Comparison of ENCODE assay signal across 14 cellular contexts in the genomic region with DNA sequence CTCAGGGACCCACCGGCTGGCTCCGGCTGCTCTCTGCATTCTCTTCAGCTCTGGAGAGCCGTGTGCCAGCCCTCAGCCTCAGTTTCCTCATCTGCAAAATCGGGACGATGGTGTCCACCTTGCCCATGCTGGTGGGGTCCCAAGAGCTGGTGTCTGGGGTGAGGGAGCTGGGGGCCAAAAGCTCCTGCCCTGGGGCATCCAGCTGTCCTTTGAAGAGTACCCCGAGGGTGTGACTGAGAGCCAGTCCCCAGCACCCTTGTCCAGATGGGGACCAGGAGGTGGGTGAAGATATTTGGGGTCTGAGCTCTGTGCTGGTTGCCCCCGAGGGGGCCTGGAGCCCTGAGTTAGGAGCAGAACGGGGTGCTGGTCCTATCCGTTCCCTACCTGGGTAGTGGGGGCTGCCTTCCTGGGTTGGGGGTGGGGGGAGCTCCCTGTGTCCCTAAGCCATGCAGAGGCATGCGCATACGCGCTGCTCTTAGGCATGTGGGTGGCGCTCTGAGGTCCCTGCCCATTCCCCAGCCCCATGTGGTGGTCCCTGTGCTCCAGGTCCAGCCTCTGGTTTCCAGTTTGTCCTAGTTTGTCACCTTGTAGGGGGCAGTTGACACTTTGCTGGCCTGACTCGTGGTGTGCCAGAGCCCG. TPM values are rescaled to one million over a fixed set of nuclear protein-coding genes. Genes with fewer than 3 reads are reported as not detected.
A peak's percentile ranks its signal among the peaks of the same experiment; 100 is the strongest.
DNase-seq lines count a peak whose midpoint lies in the region; ATAC-seq, FAIRE-seq and TF ChIP-seq lines count a peak whose summit lies in the region.
"Had no signal": no experiment of that assay in that cellular context is flagged by ENCODE, and none has a peak within 500 bp of the region (broad histone marks: within the 10 kb centered on the region; RNA-seq: fewer than 3 reads in every experiment).

No MANE protein-coding gene starts in this region.

- peaks cover 27% of the 10 kb centered on the region for H3K79me2 ChIP-seq in osteoblast (ENCODE audit: insufficient read depth, low read length)

- POLR2A ChIA-PET in A549 (lab: Yijun Ruan, JAX): no interaction called here

- 71% methylated on average over 12 of the region's 15 CpGs for WGBS in A549 (ENCODE audit: missing lambda C conversion rate)

- no peak for ATAC-seq in A549
- ATAC-seq: stimulated activated memory B cell treated with anti-CD40 and anti-IgM and Interleukin-4, amounts not matched to agents 10 μg/mL and 1 μg/mL and 100 μg/mL, for 72 hours; T-helper 17 cell had no signal

- H3K9ac ChIP-seq in NT2/D1 (ENCODE audit: insufficient read length, low read depth): peak overlapping the region; percentile 17
- H3K9ac ChIP-seq in duodenal mucosa (ENCODE audit: low read depth in 1 of 2, low read length in 2 of 2): peak overlapping the region; percentile 0 to 2

- TF ChIP-seq CTCF in A549 (IDR thresholded peaks at IDR 0.05) (no peak), osteoblast (IDR thresholded peaks at IDR 0.05; ENCODE audit: extremely low read depth, low read depth, low read length) (no peak), dorsolateral prefrontal cortex (IDR thresholded peaks at IDR 0.05 in 54 of 56, conservative IDR thresholded peaks at IDR 0.05 in 2 of 56; ENCODE audit: low read depth in 1 of 56, partially characterized antibody in 56 of 56) (no peak), nephron progenitor cell (IDR thresholded peaks at IDR 0.05) (no peak)

- peaks cover 30% of the 10 kb centered on the region for H4K20me1 ChIP-seq in osteoblast (ENCODE audit: insufficient read depth, low read length)

- intact Hi-C loops in dorsolateral prefrontal cortex (cut with DNase I): loop anchor here in 1 of 2 donors (10.0 kb wide), 1 partner anchor 68 kb away; no protein-coding TSS in a partner anchor

- no peak for TF ChIP-seq EP300 in A549 (IDR thresholded peaks at IDR 0.05)

- H3K4me2 ChIP-seq in A549 (peak overlapping the region; percentile 70), osteoblast (ENCODE audit: insufficient read depth, low read length) (no peak overlapping the region)

- H3K27me3 Mint-ChIP-seq in nephron progenitor cell (ENCODE audit: low read depth, poor library complexity): peaks cover 7% of the 10 kb centered on the region

- H3K36me3 Mint-ChIP-seq in nephron progenitor cell (ENCODE audit: low read depth): peaks cover 29% of the 10 kb centered on the region
- H3K36me3 Mint-ChIP-seq: CD8-positive, alpha-beta memory T cell; stimulated activated memory B cell treated with anti-CD40 and anti-IgM and Interleukin-4, amounts not matched to agents 10 μg/mL and 1 μg/mL and 100 μg/mL, for 72 hours had no signal

- FAIRE-seq in A549 (lab: Jason Lieb, UNC): no peak

- H3K4me1 ChIP-seq in A549 (peaks cover 52% of the 10 kb centered on the region), NT2/D1 (ENCODE audit: insufficient read depth, insufficient read length) (peaks cover 30% of the 10 kb centered on the region), duodenal mucosa (ENCODE audit: control insufficient read depth in 1 of 2, insufficient read depth in 2 of 2, low read length in 2 of 2) (peaks cover 33 to 46% of the 10 kb centered on the region in 2 donors), osteoblast (ENCODE audit: insufficient read depth, low read length) (peaks cover 17% of the 10 kb centered on the region)

- TF ChIP-seq POLR2A in A549 (IDR thresholded peaks at IDR 0.05; ENCODE audit: low read length): no peak

- H3K27ac Mint-ChIP-seq in nephron progenitor cell: no peak overlapping the region
- H3K27ac Mint-ChIP-seq: activated B cell treated with CpG ODN at 0.5 μM for 24 hours; CD8-positive, alpha-beta memory T cell; stimulated activated memory B cell treated with anti-CD40 and anti-IgM and Interleukin-4, amounts not matched to agents 10 μg/mL and 1 μg/mL and 100 μg/mL, for 72 hours; T-helper 17 cell had no signal

- peaks cover 8% of the 10 kb centered on the region for H3K27me3 ChIP-seq in NT2/D1 (ENCODE audit: insufficient read depth, insufficient read length)
- no peaks in the 10 kb centered on the region for H3K27me3 ChIP-seq in duodenal mucosa (ENCODE audit: control insufficient read depth in 1 of 2, insufficient read depth in 2 of 2, low read length in 2 of 2)
- H3K27me3 ChIP-seq in osteoblast (ENCODE audit: insufficient read depth, low read length): no peaks in the 10 kb centered on the region
- H3K27me3 ChIP-seq in dorsolateral prefrontal cortex: peaks cover 0 to 4% (median 0%) of the 10 kb centered on the region in 45 donors

- DNase-seq in A549 (ENCODE audit: low read depth in 1 of 2, low spot score in 1 of 2): no peak
- DNase-seq in NT2/D1 (ENCODE audit: low read depth, low spot score): no peak
- DNase-seq in osteoblast (ENCODE audit: insufficient read length, low spot score, missing footprints): peak; percentile 58
- no peak for DNase-seq in hippocampal formation (lab: John Stamatoyannopoulos, UW)
- no peak for DNase-seq in Kasumi-1 (lab: John Stamatoyannopoulos, UW)
- no peak for DNase-seq in dorsolateral prefrontal cortex
- DNase-seq in nephron progenitor cell: no peak
- DNase-seq: activated B cell treated with CpG ODN at 0.5 μM for 24 hours; CD8-positive, alpha-beta memory T cell; cerebellar nuclear complex; NCI-H1436; T-helper 17 cell had no signal

- CTCF ChIA-PET in A549 (lab: Yijun Ruan, JAX): interaction anchor here (0.6 to 1.7 kb wide), 3 partner anchors 19 to 112 kb away, joined by 3 to 5 read pairs (median 4); no protein-coding TSS in a partner anchor

- peaks cover 19% of the 10 kb centered on the region for H3K9me3 Mint-ChIP-seq in nephron progenitor cell
- H3K9me3 Mint-ChIP-seq: activated B cell treated with CpG ODN at 0.5 μM for 24 hours; CD8-positive, alpha-beta memory T cell; stimulated activated memory B cell treated with anti-CD40 and anti-IgM and Interleukin-4, amounts not matched to agents 10 μg/mL and 1 μg/mL and 100 μg/mL, for 72 hours had no signal

- peaks cover 44% of the 10 kb centered on the region for H3K4me1 Mint-ChIP-seq in nephron progenitor cell

- TF ChIP-seq RAD21 in A549 (conservative IDR thresholded peaks at IDR 0.05 in 1 of 2, IDR thresholded peaks at IDR 0.05 in 1 of 2): no peak

- H2AFZ ChIP-seq in osteoblast (ENCODE audit: low read length): no peak overlapping the region

- no peak overlapping the region for H3K4me3 Mint-ChIP-seq in nephron progenitor cell
- H3K4me3 Mint-ChIP-seq: activated B cell treated with CpG ODN at 0.5 μM for 24 hours; stimulated activated memory B cell treated with anti-CD40 and anti-IgM and Interleukin-4, amounts not matched to agents 10 μg/mL and 1 μg/mL and 100 μg/mL, for 72 hours; T-helper 17 cell had no signal

- no peaks in the 10 kb centered on the region for H3K9me3 ChIP-seq in A549
- H3K9me3 ChIP-seq in NT2/D1 (ENCODE audit: insufficient read depth, low read length): peaks cover 10% of the 10 kb centered on the region
- no peaks in the 10 kb centered on the region for H3K9me3 ChIP-seq in duodenal mucosa (ENCODE audit: control insufficient read depth in 1 of 2, low read length in 2 of 2)
- H3K9me3 ChIP-seq in osteoblast (ENCODE audit: low read depth, low read length): no peaks in the 10 kb centered on the region

- H3K36me3 ChIP-seq in NT2/D1 (ENCODE audit: insufficient read depth, insufficient read length, low read length) (peaks cover 4% of the 10 kb centered on the region), duodenal mucosa (ENCODE audit: control insufficient read depth in 1 of 2, insufficient read depth in 2 of 2, low read length in 2 of 2) (no peaks in the 10 kb centered on the region), osteoblast (ENCODE audit: insufficient read depth, low read length) (no peaks in the 10 kb centered on the region)

- H3K27ac ChIP-seq in A549: peak overlapping the region; percentile 11 to 99; a peak in 4 of 6 replicates
- no peak overlapping the region for H3K27ac ChIP-seq in duodenal mucosa (ENCODE audit: low read depth, low read length)
- H3K27ac ChIP-seq in osteoblast (ENCODE audit: low read depth, low read length): no peak overlapping the region
- H3K27ac ChIP-seq in dorsolateral prefrontal cortex: no peak overlapping the region

- H3K4me3 ChIP-seq in A549 (no peak overlapping the region), NT2/D1 (ENCODE audit: insufficient read length, low read depth) (no peak overlapping the region), duodenal mucosa (ENCODE audit: low read depth in 1 of 2, low read length in 2 of 2) (peak overlapping the region in 1 of 2 donors; percentile 21), osteoblast (ENCODE audit: insufficient read depth, low read length) (no peak overlapping the region), dorsolateral prefrontal cortex (no peak overlapping the region)

TF ChIP-seq in A549, 52 proteins besides CTCF, POLR2A, EP300 and RAD21:
- TF ChIP-seq HOXA7 (CRISPR knock-in tag; IDR thresholded peaks at IDR 0.05): no peak
- TF ChIP-seq, protein P1, sequence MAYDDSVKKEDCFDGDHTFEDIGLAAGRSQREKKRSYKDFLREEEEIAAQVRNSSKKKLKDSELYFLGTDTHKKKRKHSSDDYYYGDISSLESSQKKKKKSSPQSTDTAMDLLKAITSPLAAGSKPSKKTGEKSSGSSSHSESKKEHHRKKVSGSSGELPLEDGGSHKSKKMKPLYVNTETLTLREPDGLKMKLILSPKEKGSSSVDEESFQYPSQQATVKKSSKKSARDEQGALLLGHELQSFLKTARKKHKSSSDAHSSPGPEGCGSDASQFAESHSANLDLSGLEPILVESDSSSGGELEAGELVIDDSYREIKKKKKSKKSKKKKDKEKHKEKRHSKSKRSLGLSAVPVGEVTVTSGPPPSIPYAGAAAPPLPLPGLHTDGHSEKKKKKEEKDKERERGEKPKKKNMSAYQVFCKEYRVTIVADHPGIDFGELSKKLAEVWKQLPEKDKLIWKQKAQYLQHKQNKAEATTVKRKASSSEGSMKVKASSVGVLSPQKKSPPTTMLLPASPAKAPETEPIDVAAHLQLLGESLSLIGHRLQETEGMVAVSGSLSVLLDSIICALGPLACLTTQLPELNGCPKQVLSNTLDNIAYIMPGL (CRISPR knock-in tag; IDR thresholded peaks at IDR 0.05; ENCODE audit: borderline replicate concordance): no peak
- no peak for TF ChIP-seq SMC3 (IDR thresholded peaks at IDR 0.05)

RNA-seq across cellular contexts. Expression of a gene that starts 4.9 kb away (rescaled TPM):
- polyA plus RNA-seq in A549 (2011; rRNA removed) (10.9 and 15.9 TPM in 2 replicates), A549 (2017; fragmentation: RNase III; extraction: RNeasy Plus Mini Kit Qiagen cat#74134 plus additional on column Dnase treatment) (29.5 to 34.6 TPM (median 32.3 TPM) in 3 replicates)
- 23.6 and 30.4 TPM in 2 replicates for polyA plus RNA-seq in A549 (2012; cell fraction: cytosol; rRNA removed)
- polyA plus RNA-seq in A549 (2012; cell fraction: nucleus; rRNA removed): 58.4 and 70.6 TPM in 2 replicates
- polyA minus RNA-seq in A549 (2011; rRNA and poly(A)+ RNA removed): 24.8 and 32.0 TPM in 2 replicates
- total RNA-seq in osteoblast (16.3 and 18.6 TPM in 2 replicates), dorsolateral prefrontal cortex (10 to 100 TPM in 50 of 120 experiments, 1 to 10 TPM in 70; 4.5 to 21.7 (median 9.2) TPM)

RNA-seq across cellular contexts. Expression of a gene that starts 45.5 kb away (rescaled TPM):
- polyA plus RNA-seq in A549 (2011; rRNA removed) (29.4 and 30.6 TPM in 2 replicates), A549 (2017; fragmentation: RNase III; extraction: RNeasy Plus Mini Kit Qiagen cat#74134 plus additional on column Dnase treatment) (43.8 to 47.8 TPM (median 44.0 TPM) in 3 replicates)
- 55.0 and 69.8 TPM in 2 replicates for polyA plus RNA-seq in A549 (2012; cell fraction: cytosol; rRNA removed)
- polyA plus RNA-seq in A549 (2012; cell fraction: nucleus; rRNA removed): 45.5 and 58.2 TPM in 2 replicates
- 34.8 and 37.4 TPM in 2 replicates for polyA minus RNA-seq in A549 (2011; rRNA and poly(A)+ RNA removed)
- total RNA-seq in osteoblast (37.7 and 40.5 TPM in 2 replicates), dorsolateral prefrontal cortex (10 to 100 TPM; 12.6 to 56.0 (median 23.3) TPM)

Comparison
In these comparisons a context has a peak if more than half of its experiments do, and no peak if none do; other contexts are left out.
1. H3K27ac ChIP-seq: peak in A549 (2 of 2); none in duodenal mucosa (single experiment), osteoblast (single experiment) and dorsolateral prefrontal cortex (0 of 59).